In genomic region chr16:28277537-28278388, GRCh38 we compare ENCODE assay signal across 8 cellular contexts.
DNase-seq lines count a peak whose midpoint lies in the region; ATAC-seq and TF ChIP-seq lines count a peak whose summit lies in the region.

No MANE protein-coding gene starts in this region.

- H3K27me3 ChIP-seq in BLaER1 treated with 17β-estradiol and CSF1 and Interleukin-3, amounts not matched to agents 10 nM and 100 nM = no peaks in the 10 kb centered on the region

- peak overlapping the region; percentile 88 to 98 (median 97) for H3K4me2 ChIP-seq in BLaER1 treated with 17β-estradiol and CSF1 and Interleukin-3, amounts not matched to agents 10 nM and 100 nM

- TF ChIP-seq CTCF in choroid plexus epithelial cell (conservative IDR thresholded peaks at IDR 0.05; ENCODE audit: low read depth, low read length) = peak; percentile 92

- no peaks in the 10 kb centered on the region for H4K20me1 ChIP-seq in BLaER1 treated with 17β-estradiol and CSF1 and Interleukin-3, amounts not matched to agents 10 nM and 100 nM

- peak overlapping the region; percentile 45 to 68 (median 56) for H3K4me3 ChIP-seq in BLaER1 treated with 17β-estradiol and CSF1 and Interleukin-3, amounts not matched to agents 10 nM and 100 nM
- peak overlapping the region; percentile 49 for H3K4me3 ChIP-seq in choroid plexus epithelial cell (ENCODE audit: low read depth, low read length)

- peak overlapping the region in 10 of 11 experiments; percentile 36 to 66 (median 55); a peak in 15 of 22 replicates for H3K27ac ChIP-seq in BLaER1 treated with 17β-estradiol and CSF1 and Interleukin-3, amounts not matched to agents 10 nM and 100 nM

- peak overlapping the region; percentile 63 to 79 (median 73); a peak in 21 of 22 replicates for H3K9ac ChIP-seq in BLaER1 treated with 17β-estradiol and CSF1 and Interleukin-3, amounts not matched to agents 10 nM and 100 nM

- no peaks in the 10 kb centered on the region for H3K9me3 ChIP-seq in BLaER1 treated with 17β-estradiol and CSF1 and Interleukin-3, amounts not matched to agents 10 nM and 100 nM (replicated peaks in 1 of 11)

- peak; percentile 84 for DNase-seq in HEK293T (ENCODE audit: extremely low spot score)
- peak; percentile 16 to 77 for DNase-seq in NCI-H446 (lab: John Stamatoyannopoulos, UW)
- DNase-seq in activated CD4-positive, alpha-beta T cell treated with anti-CD3 and anti-CD28 coated beads for 4 hours = peak; percentile 80 to 86
- DNase-seq in choroid plexus epithelial cell (ENCODE audit: low read depth) = peak; percentile 79
- peak; percentile 93 for DNase-seq in left kidney (ENCODE audit: low read depth, low spot score)
- peak; percentile 71 to 81 (median 80) for DNase-seq in stimulated activated CD4-positive, alpha-beta T cell treated with anti-CD3 and anti-CD28 coated beads, Interleukin-1b, Interleukin-23, amount 100 ng/mL, for 24 hours (ENCODE audit: low read depth in 4 of 4, low spot score in 1 of 4)

- ATAC-seq in HG03378 (IDR thresholded peaks at IDR 0.05; ENCODE audit: unreplicated experiment) = no peak

- POLR2A ChIA-PET in HEK293T (lab: Yijun Ruan, JAX) = interaction anchor here (1.5 to 1.6 kb wide), 2 partner anchors 14 to 39 kb away, joined by 8 read pairs; partner anchors contain the start of gene SBK1

- no peaks in the 10 kb centered on the region for H3K36me3 ChIP-seq in BLaER1 treated with 17β-estradiol and CSF1 and Interleukin-3, amounts not matched to agents 10 nM and 100 nM

- CTCF ChIA-PET in HEK293T (lab: Yijun Ruan, JAX) = interaction anchor here (0.6 to 1.4 kb wide), 8 partner anchors 12 to 651 kb away, joined by 3 to 11 read pairs (median 3); partner anchors contain the start of gene SBK1

- peaks cover 6 to 37% (median 26%) of the 10 kb centered on the region in 10 experiments; a peak in 18 of 20 replicates for H3K4me1 ChIP-seq in BLaER1 treated with 17β-estradiol and CSF1 and Interleukin-3, amounts not matched to agents 10 nM and 100 nM

TF ChIP-seq in HEK293T, 16 proteins besides CTCF, POLR2A, EP300 and RAD21:
- no peak for TF ChIP-seq LEF1 (IDR thresholded peaks at IDR 0.05; ENCODE audit: borderline replicate concordance)
- peak; percentile 79 for TF ChIP-seq L3MBTL2 (conservative IDR thresholded peaks at IDR 0.05)
